In the genomic region with DNA sequence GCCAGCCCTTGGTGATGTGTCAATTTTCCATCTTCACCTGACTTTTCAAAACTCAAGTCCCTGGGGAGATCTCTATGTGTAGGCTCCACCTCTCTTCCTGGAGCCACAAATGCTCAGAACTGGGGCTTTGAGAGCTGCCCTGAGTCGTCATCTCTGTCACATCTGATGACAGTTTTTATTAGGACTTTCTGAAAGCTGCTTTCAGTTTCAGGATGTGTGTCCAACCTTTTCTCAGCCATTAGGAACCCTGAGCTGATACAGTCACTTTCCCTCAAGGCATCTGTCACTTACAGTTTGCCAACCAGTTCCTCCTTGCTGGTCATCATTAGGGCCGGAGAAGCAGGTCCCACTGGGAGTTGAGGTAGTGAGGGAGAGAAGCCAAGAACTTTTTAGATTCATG, we compare ENCODE assay signal across 1 cellular context.
TF ChIP-seq lines count a peak whose summit lies in the region.

No MANE protein-coding gene starts in this region.

TF ChIP-seq in GM12878, 131 proteins besides CTCF, POLR2A, EP300 and RAD21:
- TF ChIP-seq TARDBP (IDR thresholded peaks at IDR 0.05; ENCODE audit: borderline replicate concordance): no peak
- no peak for TF ChIP-seq EGR1 (IDR thresholded peaks at IDR 0.05; ENCODE audit: borderline replicate concordance in 1 of 2, low read depth in 2 of 2, low read length in 2 of 2)
- TF ChIP-seq POLR2AphosphoS5 (IDR thresholded peaks at IDR 0.05; ENCODE audit: low read length): no peak
- TF ChIP-seq, protein P1, sequence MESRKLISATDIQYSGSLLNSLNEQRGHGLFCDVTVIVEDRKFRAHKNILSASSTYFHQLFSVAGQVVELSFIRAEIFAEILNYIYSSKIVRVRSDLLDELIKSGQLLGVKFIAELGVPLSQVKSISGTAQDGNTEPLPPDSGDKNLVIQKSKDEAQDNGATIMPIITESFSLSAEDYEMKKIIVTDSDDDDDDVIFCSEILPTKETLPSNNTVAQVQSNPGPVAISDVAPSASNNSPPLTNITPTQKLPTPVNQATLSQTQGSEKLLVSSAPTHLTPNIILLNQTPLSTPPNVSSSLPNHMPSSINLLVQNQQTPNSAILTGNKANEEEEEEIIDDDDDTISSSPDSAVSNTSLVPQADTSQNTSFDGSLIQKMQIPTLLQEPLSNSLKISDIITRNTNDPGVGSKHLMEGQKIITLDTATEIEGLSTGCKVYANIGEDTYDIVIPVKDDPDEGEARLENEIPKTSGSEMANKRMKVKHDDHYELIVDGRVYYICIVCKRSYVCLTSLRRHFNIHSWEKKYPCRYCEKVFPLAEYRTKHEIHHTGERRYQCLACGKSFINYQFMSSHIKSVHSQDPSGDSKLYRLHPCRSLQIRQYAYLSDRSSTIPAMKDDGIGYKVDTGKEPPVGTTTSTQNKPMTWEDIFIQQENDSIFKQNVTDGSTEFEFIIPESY (IDR thresholded peaks at IDR 0.05): no peak
- TF ChIP-seq, protein P2, sequence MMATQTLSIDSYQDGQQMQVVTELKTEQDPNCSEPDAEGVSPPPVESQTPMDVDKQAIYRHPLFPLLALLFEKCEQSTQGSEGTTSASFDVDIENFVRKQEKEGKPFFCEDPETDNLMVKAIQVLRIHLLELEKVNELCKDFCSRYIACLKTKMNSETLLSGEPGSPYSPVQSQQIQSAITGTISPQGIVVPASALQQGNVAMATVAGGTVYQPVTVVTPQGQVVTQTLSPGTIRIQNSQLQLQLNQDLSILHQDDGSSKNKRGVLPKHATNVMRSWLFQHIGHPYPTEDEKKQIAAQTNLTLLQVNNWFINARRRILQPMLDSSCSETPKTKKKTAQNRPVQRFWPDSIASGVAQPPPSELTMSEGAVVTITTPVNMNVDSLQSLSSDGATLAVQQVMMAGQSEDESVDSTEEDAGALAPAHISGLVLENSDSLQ (IDR thresholded peaks at IDR 0.05): no peak
- no peak for TF ChIP-seq RB1 (IDR thresholded peaks at IDR 0.05; ENCODE audit: borderline replicate concordance)
- no peak for TF ChIP-seq ZNF274 (IDR thresholded peaks at IDR 0.05; ENCODE audit: insufficient read depth, insufficient read length)
- TF ChIP-seq STAT3 (IDR thresholded peaks at IDR 0.05; ENCODE audit: low read depth, low read length): no peak
- no peak for TF ChIP-seq CBX3 (IDR thresholded peaks at IDR 0.05; ENCODE audit: borderline replicate concordance, low read depth)
- no peak for TF ChIP-seq CBX5 (IDR thresholded peaks at IDR 0.05; ENCODE audit: low read depth)
- TF ChIP-seq YY1 (IDR thresholded peaks at IDR 0.05; ENCODE audit: low read depth, low read length): no peak
- TF ChIP-seq NBN (IDR thresholded peaks at IDR 0.05): no peak
- TF ChIP-seq RCOR1 (conservative IDR thresholded peaks at IDR 0.05; ENCODE audit: low read depth, low read length): no peak
- TF ChIP-seq BACH1 (IDR thresholded peaks at IDR 0.05; ENCODE audit: borderline replicate concordance): no peak
- TF ChIP-seq KLF5 (IDR thresholded peaks at IDR 0.05; ENCODE audit: partially characterized antibody): no peak
